Comparison of ENCODE assay signal across 11 cellular contexts in genomic region chr22:31217890-31218287, GRCh38. TPM values are rescaled to one million over a fixed set of nuclear protein-coding genes. Genes with fewer than 3 reads are reported as not detected.
A peak's percentile ranks its signal among the peaks of the same experiment; 100 is the strongest.
DNase-seq lines count a peak whose midpoint lies in the region; ATAC-seq and TF ChIP-seq lines count a peak whose summit lies in the region.
"Had no signal": no experiment of that assay in that cellular context is flagged by ENCODE, and none has a peak within 500 bp of the region (broad histone marks: within the 10 kb centered on the region; RNA-seq: fewer than 3 reads in every experiment).

No MANE protein-coding gene starts in this region.

- no peaks in the 10 kb centered on the region for H3K27me3 ChIP-seq in heart left ventricle

- H3K4me1 Mint-ChIP-seq in endothelial cell (ENCODE audit: unreplicated experiment), result peaks cover 53% of the 10 kb centered on the region
- peaks cover 23% of the 10 kb centered on the region for H3K4me1 Mint-ChIP-seq in nephron

- H3K9me3 Mint-ChIP-seq in endothelial cell (ENCODE audit: unreplicated experiment) (no peaks in the 10 kb centered on the region), nephron (no peaks in the 10 kb centered on the region)
- H3K9me3 Mint-ChIP-seq: T-helper 2 cell treated with Interferon-gamma antibody and Interleukin-4, amounts not matched to agents 5 μg/mL and 100 μg/mL, for 36 hours had no signal

- H3K9me3 ChIP-seq in heart left ventricle, result no peaks in the 10 kb centered on the region

- peaks cover 0 to 97% (median 38%) of the 10 kb centered on the region in 12 donors for H3K4me1 ChIP-seq in heart left ventricle
- peaks cover 2% of the 10 kb centered on the region for H3K4me1 ChIP-seq in urinary bladder (ENCODE audit: insufficient read depth)

- intact Hi-C loops in heart left ventricle (cut with DNase I), result loop anchor here in 1 of 10 donors (10.0 kb wide), 1 partner anchor 57 kb away; no protein-coding TSS in a partner anchor
- intact Hi-C loops in cardiac septum (cut with DNase I), result no loop called here

- peak in 1 of 4 donors; percentile 25 for ATAC-seq in heart left ventricle

- peak overlapping the region; percentile 65 for H3K4me3 Mint-ChIP-seq in endothelial cell (ENCODE audit: unreplicated experiment)
- H3K4me3 Mint-ChIP-seq in nephron, result no peak overlapping the region
- H3K4me3 Mint-ChIP-seq: T-helper 2 cell treated with Interferon-gamma antibody and Interleukin-4, amounts not matched to agents 5 μg/mL and 100 μg/mL, for 36 hours had no signal

- WGBS in heart left ventricle, 4 donors, result 41 to 55% (median 51%) methylated on average over 2 of the region's 2 CpGs
- 52% methylated on average over 2 of the region's 2 CpGs for WGBS in urinary bladder

- H3K36me3 Mint-ChIP-seq in endothelial cell (ENCODE audit: low read depth, unreplicated experiment) (peaks cover 34% of the 10 kb centered on the region), nephron (ENCODE audit: low read depth) (peaks cover 5% of the 10 kb centered on the region)

- no peak for TF ChIP-seq POLR2A in heart left ventricle (IDR thresholded peaks at IDR 0.05)

- TF ChIP-seq CTCF in heart left ventricle (IDR thresholded peaks at IDR 0.05) (no peak), endothelial cell (IDR thresholded peaks at IDR 0.05; ENCODE audit: unreplicated experiment) (no peak), nephron (IDR thresholded peaks at IDR 0.05; ENCODE audit: unreplicated experiment in 3 of 3) (no peak), GM20000 (IDR thresholded peaks at IDR 0.05; ENCODE audit: extremely low read depth, missing control alignments) (no peak)

- peak overlapping the region; percentile 34 to 94 (median 68) for H3K27ac ChIP-seq in heart left ventricle
- H3K27ac ChIP-seq in urinary bladder (ENCODE audit: low read depth), result peak overlapping the region; percentile 70
- H3K27ac ChIP-seq: C4-2B had no signal

- H3K27ac Mint-ChIP-seq in endothelial cell (ENCODE audit: unreplicated experiment) (peak overlapping the region; percentile 36), nephron (peak overlapping the region; percentile 42 to 79 (median 43))

- DNase-seq in heart left ventricle, result no peak
- no peak for DNase-seq in cardiac septum (ENCODE audit: low spot score)
- DNase-seq in endothelial cell (ENCODE audit: low spot score), result no peak
- no peak for DNase-seq in GM20000 (ENCODE audit: low spot score)
- no peak for DNase-seq in NCI-H146 treated with DMSO at 0.1 percent for 48 hours (lab: John Stamatoyannopoulos, UW; ENCODE audit: unreplicated experiment)
- DNase-seq in activated T-cell treated with anti-CD3 and anti-CD28 coated beads, Interleukin-2, amount 50 U/mL, for 48 hours, result no peak
- DNase-seq: activated naive CD4-positive, alpha-beta T cell treated with Interleukin-2 at 50 U/mL for 16 hours had no signal

- H3K4me3 ChIP-seq in heart left ventricle, result peak overlapping the region in 1 of 12 donors; percentile 27
- H3K4me3 ChIP-seq in urinary bladder (ENCODE audit: low read depth, low read length), result no peak overlapping the region

- H3K36me3 ChIP-seq in heart left ventricle (peaks cover 0 to 21% (median 0%) of the 10 kb centered on the region in 9 donors), urinary bladder (ENCODE audit: insufficient read depth) (no peaks in the 10 kb centered on the region)

- H3K27me3 Mint-ChIP-seq in endothelial cell (ENCODE audit: unreplicated experiment), result peaks cover 4% of the 10 kb centered on the region
- H3K27me3 Mint-ChIP-seq in nephron (ENCODE audit: low read depth), result no peaks in the 10 kb centered on the region

RNA-seq across cellular contexts. Expression of gene LIMK2, which starts 5.8 kb away (rescaled TPM):
- 10 to 100 TPM in 4 of 9 donors, 1 to 10 TPM in 5; 7.1 to 33.3 (median 9.4) TPM for total RNA-seq in heart left ventricle
- 10 to 100 TPM in 1 of 2 donors, 1 to 10 TPM in 1; 7.0 to 10.9 TPM for polyA plus RNA-seq in heart left ventricle
- total RNA-seq in cardiac septum, result 13.1 TPM
- total RNA-seq in endothelial cell (ENCODE audit: unreplicated experiment), result 248 TPM
- 31.5 TPM for total RNA-seq in urinary bladder
- polyA plus RNA-seq in urinary bladder, result 16.3 TPM

RNA-seq across cellular contexts. Expression of gene RNF185, which starts 57.9 kb away (rescaled TPM):
- total RNA-seq in heart left ventricle, result 10 to 100 TPM; 20.0 to 26.6 (median 23.1) TPM
- polyA plus RNA-seq in heart left ventricle, result 10 to 100 TPM; 11.4 to 31.5 TPM
- 21.3 TPM for total RNA-seq in cardiac septum
- 30.9 TPM for total RNA-seq in endothelial cell (ENCODE audit: unreplicated experiment)
- 23.3 TPM for total RNA-seq in urinary bladder
- 31.1 TPM for polyA plus RNA-seq in urinary bladder
